ENCODE assay signal across 24 cellular contexts in the genomic region with DNA sequence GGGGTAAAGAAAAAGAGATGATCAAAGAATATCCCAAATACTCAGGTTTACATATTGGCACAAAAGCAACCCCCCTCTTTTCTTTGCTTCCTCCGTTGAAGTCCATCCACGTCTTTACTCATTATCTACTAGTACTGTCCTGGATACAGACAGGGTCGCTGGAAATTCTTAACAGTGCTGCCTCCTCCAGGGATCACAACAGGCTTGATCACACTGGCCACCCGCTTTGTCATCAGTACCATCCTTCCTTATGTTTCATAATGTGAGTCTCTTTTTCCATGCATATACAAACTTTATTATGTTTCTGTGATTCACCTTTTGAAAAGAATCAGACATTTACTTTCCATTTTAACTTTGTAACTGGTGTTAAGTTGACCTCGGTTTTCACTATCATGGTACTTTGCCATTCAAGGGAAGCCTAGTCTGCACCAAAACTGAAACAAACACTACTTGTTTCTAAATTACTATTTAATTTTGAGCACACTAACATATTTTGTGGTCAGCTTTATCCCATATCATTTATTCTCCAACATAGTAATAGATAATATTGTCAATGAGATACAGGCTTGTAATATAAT.
DNase-seq lines count a peak whose midpoint lies in the region; ATAC-seq and TF ChIP-seq lines count a peak whose summit lies in the region.
"Had no signal": no experiment of that assay in that cellular context is flagged by ENCODE, and none has a peak within 500 bp of the region (broad histone marks: within the 10 kb centered on the region; RNA-seq: fewer than 3 reads in every experiment).

No MANE protein-coding gene starts in this region.

- H3K27me3 ChIP-seq in foreskin keratinocyte: no peaks in the 10 kb centered on the region
- H3K27me3 ChIP-seq: neural progenitor cell, upper lobe of right lung had no signal

- TF ChIP-seq CTCF in foreskin keratinocyte (conservative IDR thresholded peaks at IDR 0.05): no peak

- CTCF ChIA-PET in activated naive CD4-positive, alpha-beta T cell treated with anti-CD3 and anti-CD28 coated beads for 36 hours (lab: Charles Lee): no interaction called here
- CTCF ChIA-PET in activated naive CD4-positive, alpha-beta T cell treated with anti-CD3 and anti-CD28 coated beads, Interleukin-2, amount 10 ng/mL, durations not matched to agents 7 days and 5 days (lab: Charles Lee): no interaction called here

- H3K27ac ChIP-seq in foreskin keratinocyte: no peak overlapping the region
- H3K27ac ChIP-seq: dorsolateral prefrontal cortex, neural progenitor cell, parathyroid adenoma, PC-9, upper lobe of right lung had no signal

- no peak overlapping the region for H3K4me3 Mint-ChIP-seq in activated naive CD4-positive, alpha-beta T cell treated with anti-CD3 and anti-CD28 coated beads for 36 hours
- no peak overlapping the region for H3K4me3 Mint-ChIP-seq in activated naive CD4-positive, alpha-beta T cell treated with anti-CD3 and anti-CD28 coated beads, Interleukin-2, amount 10 ng/mL, durations not matched to agents 7 days and 5 days
- no peak overlapping the region for H3K4me3 Mint-ChIP-seq in activated T-helper 17 cell treated with anti-CD3 and anti-CD28 coated beads, Interleukin-2, amount 50 U/mL, for 72 hours
- H3K4me3 Mint-ChIP-seq: brain, neural progenitor cell had no signal

- no peaks in the 10 kb centered on the region for H3K4me1 ChIP-seq in foreskin keratinocyte
- H3K4me1 ChIP-seq: neural progenitor cell, parathyroid adenoma, upper lobe of right lung had no signal

- peaks cover 7% of the 10 kb centered on the region for H3K4me1 Mint-ChIP-seq in activated naive CD4-positive, alpha-beta T cell treated with anti-CD3 and anti-CD28 coated beads for 36 hours (ENCODE audit: low read depth)
- H3K4me1 Mint-ChIP-seq in activated naive CD4-positive, alpha-beta T cell treated with anti-CD3 and anti-CD28 coated beads, Interleukin-2, amount 10 ng/mL, durations not matched to agents 7 days and 5 days: no peaks in the 10 kb centered on the region
- H3K4me1 Mint-ChIP-seq in activated T-helper 17 cell treated with anti-CD3 and anti-CD28 coated beads, Interleukin-2, amount 50 U/mL, for 72 hours: peaks cover 4% of the 10 kb centered on the region
- H3K4me1 Mint-ChIP-seq: brain, neural progenitor cell had no signal

- DNase-seq in activated naive CD4-positive, alpha-beta T cell treated with anti-CD3 and anti-CD28 coated beads for 36 hours: peak; percentile 4
- DNase-seq in activated naive CD4-positive, alpha-beta T cell treated with anti-CD3 and anti-CD28 coated beads, Interleukin-2, amount 10 ng/mL, durations not matched to agents 7 days and 5 days: no peak
- peak; percentile 8 for DNase-seq in stimulated activated CD4-positive, alpha-beta T cell treated with anti-CD3 and anti-CD28 coated beads, Interleukin-1b, Interleukin-23, amount 100 ng/mL, for 48 hours
- no peak for DNase-seq in foreskin keratinocyte
- no peak for DNase-seq in activated effector memory CD4-positive, alpha-beta T cell treated with Interleukin-2 at 50 U/mL for 16 hours
- DNase-seq: C1 segment of cervical spinal cord, DND-41, dorsolateral prefrontal cortex, HCEC 1CT, hippocampal formation, KBM-7, mesenchymal stem cell, MM.1S, NCI-H1417, NCI-H2029 treated with DMSO at 0.1 percent for 48 hours, NCI-H526, PC-9, SHP77, upper lobe of right lung had no signal

- ATAC-seq in activated T-helper 17 cell treated with anti-CD3 and anti-CD28 coated beads, Interleukin-2, amount 50 U/mL, for 72 hours (replicated peaks): peak; percentile 85
- no peak for ATAC-seq in GM19455 (IDR thresholded peaks at IDR 0.05; ENCODE audit: unreplicated experiment)
- no peak for ATAC-seq in foreskin keratinocyte
- ATAC-seq: upper lobe of right lung had no signal

- intact Hi-C loops in activated naive CD4-positive, alpha-beta T cell treated with anti-CD3 and anti-CD28 coated beads for 36 hours (cut with micrococcal nuclease): no loop called here

- no peaks in the 10 kb centered on the region for H3K36me3 Mint-ChIP-seq in activated naive CD4-positive, alpha-beta T cell treated with anti-CD3 and anti-CD28 coated beads for 36 hours (ENCODE audit: low read depth)
- no peaks in the 10 kb centered on the region for H3K36me3 Mint-ChIP-seq in activated naive CD4-positive, alpha-beta T cell treated with anti-CD3 and anti-CD28 coated beads, Interleukin-2, amount 10 ng/mL, durations not matched to agents 7 days and 5 days
- no peaks in the 10 kb centered on the region for H3K36me3 Mint-ChIP-seq in activated T-helper 17 cell treated with anti-CD3 and anti-CD28 coated beads, Interleukin-2, amount 50 U/mL, for 72 hours (ENCODE audit: low read depth)
- H3K36me3 Mint-ChIP-seq: brain, neural progenitor cell had no signal

- no peaks in the 10 kb centered on the region for H3K9me3 Mint-ChIP-seq in activated naive CD4-positive, alpha-beta T cell treated with anti-CD3 and anti-CD28 coated beads for 36 hours
- no peaks in the 10 kb centered on the region for H3K9me3 Mint-ChIP-seq in activated naive CD4-positive, alpha-beta T cell treated with anti-CD3 and anti-CD28 coated beads, Interleukin-2, amount 10 ng/mL, durations not matched to agents 7 days and 5 days
- H3K9me3 Mint-ChIP-seq in activated T-helper 17 cell treated with anti-CD3 and anti-CD28 coated beads, Interleukin-2, amount 50 U/mL, for 72 hours: peaks cover 4% of the 10 kb centered on the region
- H3K9me3 Mint-ChIP-seq: neural progenitor cell had no signal

- H3K27ac Mint-ChIP-seq in activated naive CD4-positive, alpha-beta T cell treated with anti-CD3 and anti-CD28 coated beads for 36 hours: peak overlapping the region; percentile 61
- H3K27ac Mint-ChIP-seq in activated naive CD4-positive, alpha-beta T cell treated with anti-CD3 and anti-CD28 coated beads, Interleukin-2, amount 10 ng/mL, durations not matched to agents 7 days and 5 days: no peak overlapping the region
- H3K27ac Mint-ChIP-seq in activated T-helper 17 cell treated with anti-CD3 and anti-CD28 coated beads, Interleukin-2, amount 50 U/mL, for 72 hours: peak overlapping the region; percentile 16
- H3K27ac Mint-ChIP-seq: brain, neural progenitor cell had no signal

- no peaks in the 10 kb centered on the region for H3K27me3 Mint-ChIP-seq in activated naive CD4-positive, alpha-beta T cell treated with anti-CD3 and anti-CD28 coated beads for 36 hours (ENCODE audit: low read depth)
- H3K27me3 Mint-ChIP-seq in activated naive CD4-positive, alpha-beta T cell treated with anti-CD3 and anti-CD28 coated beads, Interleukin-2, amount 10 ng/mL, durations not matched to agents 7 days and 5 days: no peaks in the 10 kb centered on the region
- no peaks in the 10 kb centered on the region for H3K27me3 Mint-ChIP-seq in activated T-helper 17 cell treated with anti-CD3 and anti-CD28 coated beads, Interleukin-2, amount 50 U/mL, for 72 hours

Comparison
In these comparisons a context has a peak if more than half of its experiments do, and no peak if none do; other contexts are left out.
1. DNase-seq: peak in activated naive CD4-positive, alpha-beta T cell treated with anti-CD3 and anti-CD28 coated beads for 36 hours (single experiment) and stimulated activated CD4-positive, alpha-beta T cell treated with anti-CD3 and anti-CD28 coated beads, Interleukin-1b, Interleukin-23, amount 100 ng/mL, for 48 hours (single experiment); none in activated naive CD4-positive, alpha-beta T cell treated with anti-CD3 and anti-CD28 coated beads, Interleukin-2, amount 10 ng/mL, durations not matched to agents 7 days and 5 days (single experiment), foreskin keratinocyte (0 of 2) and activated effector memory CD4-positive, alpha-beta T cell treated with Interleukin-2 at 50 U/mL for 16 hours (single experiment).